In the genomic region with DNA sequence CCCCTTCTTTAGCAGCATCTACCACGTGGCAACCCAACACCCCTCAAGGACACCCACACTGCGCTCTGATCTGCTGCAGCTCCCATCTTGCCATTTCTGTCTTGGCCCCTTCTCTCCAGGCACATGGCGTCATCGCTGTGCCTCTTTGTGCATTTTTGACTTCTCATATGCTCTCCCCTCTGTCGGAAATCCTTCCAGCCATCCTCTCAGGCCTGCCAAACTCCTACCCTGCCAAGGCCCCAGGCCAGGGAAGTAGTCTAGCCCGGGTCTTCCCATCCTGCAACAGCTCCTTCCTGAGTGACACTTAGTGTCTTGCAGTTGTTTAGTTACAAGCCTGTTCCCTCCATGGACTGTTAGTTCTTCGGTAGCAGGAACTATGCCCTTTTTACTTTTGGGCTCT, we compare ENCODE assay signal across 24 cellular contexts. TPM values are rescaled to one million over a fixed set of nuclear protein-coding genes. Genes with fewer than 3 reads are reported as not detected.
DNase-seq lines count a peak whose midpoint lies in the region; ATAC-seq, FAIRE-seq and TF ChIP-seq lines count a peak whose summit lies in the region.
"Had no signal": no experiment of that assay in that cellular context is flagged by ENCODE, and none has a peak within 500 bp of the region (broad histone marks: within the 10 kb centered on the region; RNA-seq: fewer than 3 reads in every experiment).

No MANE protein-coding gene starts in this region.

- WGBS in esophagus muscularis mucosa: 79% methylated on average over 7 of the region's 7 CpGs

- no peaks in the 10 kb centered on the region for H3K36me3 ChIP-seq in bronchial epithelial cell (ENCODE audit: control insufficient read depth, insufficient read depth, low read length)
- H3K36me3 ChIP-seq in esophagus muscularis mucosa: no peaks in the 10 kb centered on the region
- H3K36me3 ChIP-seq: BE2C, BLaER1 had no signal

- TF ChIP-seq CTCF in bronchial epithelial cell (IDR thresholded peaks at IDR 0.05; ENCODE audit: insufficient read depth, low read length, severe bottlenecking) (no peak), esophagus muscularis mucosa (IDR thresholded peaks at IDR 0.05) (no peak), osteocyte (IDR thresholded peaks at IDR 0.05) (no peak)

- DNase-seq in bronchial epithelial cell (ENCODE audit: low read depth) (no peak), esophagus muscularis mucosa (ENCODE audit: extremely low spot score) (peak; percentile 89), osteocyte (ENCODE audit: extremely low spot score, unreplicated experiment) (peak; percentile 77)
- DNase-seq: 8988T; ACHN; BE2C; C1 segment of cervical spinal cord; Caco-2; Calu3; CD4-positive, CD25-positive, alpha-beta regulatory T cell; CD8-positive, alpha-beta T cell; DMS79 treated with DMSO at 0.1 percent for 48 hours; GF-D8 had no signal

- TF ChIP-seq EP300 in esophagus muscularis mucosa (IDR thresholded peaks at IDR 0.05): no peak

- H3K27me3 ChIP-seq in bronchial epithelial cell (ENCODE audit: control insufficient read depth, insufficient read depth, low read length): peaks cover 2% of the 10 kb centered on the region
- H3K27me3 ChIP-seq in esophagus muscularis mucosa: peaks cover 0 to 23% (median 0%) of the 10 kb centered on the region in 4 donors
- H3K27me3 ChIP-seq: BLaER1 had no signal

- H3K9me3 Mint-ChIP-seq in osteocyte (ENCODE audit: unreplicated experiment): no peaks in the 10 kb centered on the region
- H3K9me3 Mint-ChIP-seq: CD8-positive, alpha-beta T cell had no signal

- H3K27me3 Mint-ChIP-seq in osteocyte (ENCODE audit: unreplicated experiment): peaks cover 34% of the 10 kb centered on the region
- H3K27me3 Mint-ChIP-seq: CD4-positive, CD25-positive, alpha-beta regulatory T cell had no signal

- no peak for TF ChIP-seq POLR2A in esophagus muscularis mucosa (IDR thresholded peaks at IDR 0.05; ENCODE audit: low read depth)

- peak; percentile 75 for FAIRE-seq in bronchial epithelial cell (lab: Jason Lieb, UNC)
- FAIRE-seq: A204.1, D721Med, G401.6, GM12891, GM19239 had no signal

- ATAC-seq in GM21723 (IDR thresholded peaks at IDR 0.05; ENCODE audit: unreplicated experiment) (no peak), HG02885 (IDR thresholded peaks at IDR 0.05; ENCODE audit: poor library complexity, unreplicated experiment) (no peak), HG02798 (IDR thresholded peaks at IDR 0.05; ENCODE audit: poor library complexity, unreplicated experiment) (no peak)
- ATAC-seq: CD8-positive, alpha-beta T cell had no signal

- no peaks in the 10 kb centered on the region for H3K4me1 Mint-ChIP-seq in osteocyte (ENCODE audit: unreplicated experiment)
- H3K4me1 Mint-ChIP-seq: CD14-positive monocyte had no signal

- peaks cover 0 to 2% (median 0%) of the 10 kb centered on the region in 4 donors for H3K4me1 ChIP-seq in esophagus muscularis mucosa
- H3K4me1 ChIP-seq: BE2C, BLaER1, Caco-2 had no signal

- H3K4me3 ChIP-seq in bronchial epithelial cell (ENCODE audit: low read depth, low read length) (no peak overlapping the region), esophagus muscularis mucosa (no peak overlapping the region)
- H3K4me3 ChIP-seq: BLaER1 had no signal

- H3K27ac Mint-ChIP-seq in osteocyte (ENCODE audit: unreplicated experiment): no peak overlapping the region
- H3K27ac Mint-ChIP-seq: CD14-positive monocyte; CD4-positive, CD25-positive, alpha-beta regulatory T cell; CD8-positive, alpha-beta T cell had no signal

- no peaks in the 10 kb centered on the region for H3K9me3 ChIP-seq in esophagus muscularis mucosa
- H3K9me3 ChIP-seq: BE2C, Caco-2 had no signal

- H3K36me3 Mint-ChIP-seq in osteocyte (ENCODE audit: unreplicated experiment): no peaks in the 10 kb centered on the region
- H3K36me3 Mint-ChIP-seq: CD14-positive monocyte; CD4-positive, CD25-positive, alpha-beta regulatory T cell; CD8-positive, alpha-beta T cell had no signal

- H3K4me3 Mint-ChIP-seq in osteocyte (ENCODE audit: unreplicated experiment): no peak overlapping the region
- H3K4me3 Mint-ChIP-seq: CD14-positive monocyte; CD4-positive, CD25-positive, alpha-beta regulatory T cell; CD8-positive, alpha-beta T cell had no signal

- H3K27ac ChIP-seq in esophagus muscularis mucosa (replicated peaks in 1 of 4): no peak overlapping the region
- H3K27ac ChIP-seq: BLaER1 had no signal

- intact Hi-C loops in esophagus muscularis mucosa (cut with DNase I): no loop called here

RNA-seq across cellular contexts. Expression of a gene that starts 34.0 kb away (rescaled TPM):
- not detected in 2 replicates for total RNA-seq in bronchial epithelial cell
- under 1 TPM; 0.33 to 0.80 (median 0.56) TPM for total RNA-seq in esophagus muscularis mucosa
- 0.18 and 0.24 TPM in 2 replicates for total RNA-seq in osteocyte
- total RNA-seq: A673; Calu3; CD4-positive, CD25-positive, alpha-beta regulatory T cell; CD8-positive, alpha-beta T cell had no signal
